Comparison of ENCODE assay signal across 10 cellular contexts in genomic region chr10:73705506-73706072, GRCh38. TPM values are rescaled to one million over a fixed set of nuclear protein-coding genes. Genes with fewer than 3 reads are reported as not detected.
"Had no signal": no experiment of that assay in that cellular context is flagged by ENCODE, and none has a peak within 500 bp of the region (broad histone marks: within the 10 kb centered on the region; RNA-seq: fewer than 3 reads in every experiment).

No MANE protein-coding gene starts in this region.

RNA-seq across cellular contexts. Expression of gene AGAP5, which starts 7.7 kb away (rescaled TPM):
- polyA plus RNA-seq: naive thymus-derived CD4-positive, alpha-beta T cell had no signal

RNA-seq across cellular contexts. Expression of gene SYNPO2L, which starts 49.8 kb away (rescaled TPM):
- total RNA-seq: natural killer cell treated with Interleukin-12 subunit alpha and Interleukin-12 subunit beta and Interleukin-15 and Interleukin-18, amount 100 ng/mL, for 72 hours; pulmonary artery endothelial cell; sciatic nerve; subcutaneous adipose tissue; suprapubic skin; thoracic aorta; tibial nerve had no signal
- polyA plus RNA-seq: immature natural killer cell; naive thymus-derived CD4-positive, alpha-beta T cell; neural cell had no signal
